Comparison of ENCODE assay signal across 8 cellular contexts in genomic region chr6:41942045-41942851, GRCh38. TPM values are rescaled to one million over a fixed set of nuclear protein-coding genes. Genes with fewer than 3 reads are reported as not detected.
DNase-seq lines count a peak whose midpoint lies in the region; TF ChIP-seq lines count a peak whose summit lies in the region.

No MANE protein-coding gene starts in this region.

- H3K4me3 ChIP-seq in AG09309 (ENCODE audit: control insufficient read depth, low read depth, low read length): peak overlapping the region; percentile 46
- H3K4me3 ChIP-seq in WI38 (ENCODE audit: low read depth, low read length): peak overlapping the region; percentile 78
- H3K4me3 ChIP-seq in rectal smooth muscle tissue (ENCODE audit: low read length): peak overlapping the region; percentile 50

- peak overlapping the region; percentile 49 for H3K27ac ChIP-seq in rectal smooth muscle tissue (ENCODE audit: low read depth, low read length)

- TF ChIP-seq CTCF in AG09309 (IDR thresholded peaks at IDR 0.05; ENCODE audit: control insufficient read depth, insufficient read depth, low read depth, low read length, missing control alignments): no peak
- TF ChIP-seq CTCF in WI38 (IDR thresholded peaks at IDR 0.05; ENCODE audit: low read depth, low read length): no peak

- no peaks in the 10 kb centered on the region for H3K27me3 ChIP-seq in rectal smooth muscle tissue (ENCODE audit: control insufficient read depth, insufficient read depth, low read length)

- peaks cover 15% of the 10 kb centered on the region for H3K4me1 ChIP-seq in rectal smooth muscle tissue (ENCODE audit: control insufficient read depth, insufficient read depth, low read length)

- no peaks in the 10 kb centered on the region for H3K36me3 ChIP-seq in rectal smooth muscle tissue (ENCODE audit: control insufficient read depth, insufficient read depth, low read length)

- H3K9ac ChIP-seq in rectal smooth muscle tissue (ENCODE audit: low read length): no peak overlapping the region

- DNase-seq in AG09309 (ENCODE audit: low read depth) (peak; percentile 35), HCEC 1CT (peak; percentile 86), fibroblast of peridontal ligament (ENCODE audit: extremely low read depth) (peak; percentile 77), UCSD-AML1 (lab: John Stamatoyannopoulos, UW; ENCODE audit: unreplicated experiment) (no peak), NCI-H446 treated with DMSO at 0.1 percent for 48 hours (lab: John Stamatoyannopoulos, UW) (no peak), posterior vena cava (ENCODE audit: low spot score) (no peak)

- intact Hi-C loops in posterior vena cava (cut with DNase I): no loop called here

RNA-seq across cellular contexts. Expression of gene CCND3, which starts 0.6 kb away (rescaled TPM):
- total RNA-seq in posterior vena cava: 10 to 100 TPM; 47.7 to 53.3 TPM

RNA-seq across cellular contexts. Expression of gene BYSL, which starts 20.9 kb away (rescaled TPM):
- 10 to 100 TPM; 12.7 to 16.8 TPM for total RNA-seq in posterior vena cava

RNA-seq across cellular contexts. Expression of gene MED20, which starts 21.3 kb away (rescaled TPM):
- 10 to 100 TPM; 11.9 to 17.8 TPM for total RNA-seq in posterior vena cava

RNA-seq across cellular contexts. Expression of gene USP49, which starts 47.1 kb away (rescaled TPM):
- 1 to 10 TPM; 2.7 to 3.1 TPM for total RNA-seq in posterior vena cava

Comparison
In these comparisons a context has a peak if more than half of its experiments do, and no peak if none do; other contexts are left out.
1. DNase-seq: peak in AG09309 (single experiment), HCEC 1CT (single experiment) and fibroblast of peridontal ligament (single experiment); none in UCSD-AML1 (single experiment), NCI-H446 treated with DMSO at 0.1 percent for 48 hours (single experiment) and posterior vena cava (single experiment).
2. Peak in every context shown above with its lines, with median percentiles within 50 percentile points of each other: H3K4me3 ChIP-seq.